ENCODE assay signal across 8 cellular contexts in genomic region chr2:191041418-191042161, GRCh38. TPM values are rescaled to one million over a fixed set of nuclear protein-coding genes. Genes with fewer than 3 reads are reported as not detected.
DNase-seq lines count a peak whose midpoint lies in the region; ATAC-seq, FAIRE-seq and TF ChIP-seq lines count a peak whose summit lies in the region.

No MANE protein-coding gene starts in this region.

- ATAC-seq in left lung: peak; percentile 98
- ATAC-seq in HG02623 (IDR thresholded peaks at IDR 0.05; ENCODE audit: unreplicated experiment): no peak
- ATAC-seq in HG03457 (IDR thresholded peaks at IDR 0.05; ENCODE audit: unreplicated experiment): no peak

- H3K9me3 ChIP-seq in CD4-positive, alpha-beta memory T cell (ENCODE audit: control insufficient read depth in 1 of 2, low read length in 2 of 2): no peaks in the 10 kb centered on the region
- H3K9me3 ChIP-seq in left lung: no peaks in the 10 kb centered on the region

- H3K9me3 Mint-ChIP-seq in CD4-positive, alpha-beta memory T cell: peaks cover 0 to 6% (median 0%) of the 10 kb centered on the region in 8 donors

- peaks cover 54 to 64% of the 10 kb centered on the region in 2 donors for H3K36me3 Mint-ChIP-seq in CD4-positive, alpha-beta memory T cell

- peaks cover 31% of the 10 kb centered on the region for H3K4me1 ChIP-seq in CD4-positive, alpha-beta memory T cell (ENCODE audit: insufficient read depth, low read length)
- peaks cover 0 to 18% of the 10 kb centered on the region in 2 donors for H3K4me1 ChIP-seq in left lung

- TF ChIP-seq POLR2A in GM12891 (IDR thresholded peaks at IDR 0.05; ENCODE audit: low read depth, low read length): no peak

- no peak overlapping the region for H3K27ac ChIP-seq in CD4-positive, alpha-beta memory T cell (ENCODE audit: low read depth, low read length)
- peak overlapping the region; percentile 27 to 41 for H3K27ac ChIP-seq in left lung

- POLR2A ChIA-PET in CD4-positive, alpha-beta memory T cell (lab: Charles Lee; ENCODE audit: partially characterized antibody): interaction anchor here (0.7 to 3.5 kb wide), 5 partner anchors 10 to 160 kb away, joined by 3 to 17 read pairs (median 5); no protein-coding TSS in a partner anchor

- no peak for FAIRE-seq in GM12891 (lab: Jason Lieb, UNC)

- no peaks in the 10 kb centered on the region for H3K27me3 Mint-ChIP-seq in CD4-positive, alpha-beta memory T cell

- intact Hi-C loops in CD4-positive, alpha-beta memory T cell (cut with micrococcal nuclease): no loop called here
- intact Hi-C loops in left lung (cut with DNase I): no loop called here

- no peak overlapping the region for H3K4me3 Mint-ChIP-seq in CD4-positive, alpha-beta memory T cell

- CTCF ChIA-PET in CD4-positive, alpha-beta memory T cell (lab: Charles Lee; ENCODE audit: partially characterized antibody): interaction anchor here (0.8 to 2.8 kb wide), 8 partner anchors 8 to 125 kb away, joined by 3 to 23 read pairs (median 4); no protein-coding TSS in a partner anchor

- DNase-seq in CD4-positive, alpha-beta memory T cell: no peak
- DNase-seq in HT-29 (ENCODE audit: low spot score) (peak; percentile 75), amniotic epithelial cell (ENCODE audit: low read depth) (peak; percentile 71), left lung (peak in 1 of 2 donors; percentile 72), GM12891 (ENCODE audit: insufficient read length, low spot score) (no peak)
- DNase-seq in stimulated activated CD4-positive, alpha-beta T cell treated with anti-CD3 and anti-CD28 coated beads, Interleukin-2, amount 100 ng/mL, for 24 hours: no peak

- no peak overlapping the region for H3K4me3 ChIP-seq in CD4-positive, alpha-beta memory T cell (ENCODE audit: low read length in 2 of 2)
- H3K4me3 ChIP-seq in left lung: no peak overlapping the region

- H3K27me3 ChIP-seq in CD4-positive, alpha-beta memory T cell (ENCODE audit: insufficient read depth, low read length): no peaks in the 10 kb centered on the region
- H3K27me3 ChIP-seq in left lung: no peaks in the 10 kb centered on the region

- H3K4me1 Mint-ChIP-seq in CD4-positive, alpha-beta memory T cell: peaks cover 27 to 41% (median 37%) of the 10 kb centered on the region in 4 donors

- peak overlapping the region; percentile 12 to 89 (median 64) for H3K27ac Mint-ChIP-seq in CD4-positive, alpha-beta memory T cell

- no peak for TF ChIP-seq CTCF in left lung (IDR thresholded peaks at IDR 0.05)

- H3K36me3 ChIP-seq in CD4-positive, alpha-beta memory T cell (ENCODE audit: insufficient read depth, low read length): peaks cover 5% of the 10 kb centered on the region
- no peaks in the 10 kb centered on the region for H3K36me3 ChIP-seq in left lung

TF ChIP-seq in GM12891, 5 proteins besides CTCF, POLR2A, EP300 and RAD21:
- TF ChIP-seq SPI1 (IDR thresholded peaks at IDR 0.05; ENCODE audit: low read depth, low read length) (no peak), TAF1 (IDR thresholded peaks at IDR 0.05; ENCODE audit: low read depth, low read length) (no peak), POU2F2 (IDR thresholded peaks at IDR 0.05; ENCODE audit: low read depth, low read length) (no peak), POLR2AphosphoS5 (IDR thresholded peaks at IDR 0.05; ENCODE audit: low read depth, low read length) (no peak), PAX5 (IDR thresholded peaks at IDR 0.05; ENCODE audit: insufficient read depth, low read length, severe bottlenecking) (no peak)

RNA-seq across cellular contexts. Expression of gene STAT1, which starts 27.6 kb away (rescaled TPM):
- 100 to 1,000 TPM; 130 TPM for total RNA-seq in CD4-positive, alpha-beta memory T cell
- polyA plus RNA-seq in CD4-positive, alpha-beta memory T cell: 100 to 1,000 TPM; 221 to 230 TPM
- 44.0 and 52.8 TPM in 2 replicates for total RNA-seq in HT-29 (2014; rRNA removed; shearing (Covaris generic))
- 100 to 1,000 TPM; 118 to 144 TPM for total RNA-seq in left lung
- 320 TPM for polyA plus RNA-seq in GM12891 (2012; ENCODE audit: low read depth, missing spikeins)

Comparison
In these comparisons a context has a peak if more than half of its experiments do, and no peak if none do; other contexts are left out.
1. DNase-seq: peak in HT-29 (single experiment) and amniotic epithelial cell (single experiment); none in CD4-positive, alpha-beta memory T cell (0 of 5), stimulated activated CD4-positive, alpha-beta T cell treated with anti-CD3 and anti-CD28 coated beads, Interleukin-2, amount 100 ng/mL, for 24 hours (0 of 2) and GM12891 (single experiment).